Comparison of ENCODE assay signal across 9 cellular contexts in genomic region chr11:78560826-78561484, GRCh38. TPM values are rescaled to one million over a fixed set of nuclear protein-coding genes. Genes with fewer than 3 reads are reported as not detected.
DNase-seq lines count a peak whose midpoint lies in the region; ATAC-seq, FAIRE-seq and TF ChIP-seq lines count a peak whose summit lies in the region.
"Had no signal": no experiment of that assay in that cellular context is flagged by ENCODE, and none has a peak within 500 bp of the region (broad histone marks: within the 10 kb centered on the region; RNA-seq: fewer than 3 reads in every experiment).

No MANE protein-coding gene starts in this region.

- H2AFZ ChIP-seq in endothelial cell of umbilical vein (ENCODE audit: low read depth, low read length): peak overlapping the region; percentile 76

- TF ChIP-seq CTCF in endothelial cell of umbilical vein (IDR thresholded peaks at IDR 0.05; ENCODE audit: extremely low read depth in 1 of 2, insufficient read depth in 1 of 2, low read depth in 1 of 2, low read length in 2 of 2) (no peak), prostate gland (IDR thresholded peaks at IDR 0.05) (no peak), GM20000 (IDR thresholded peaks at IDR 0.05; ENCODE audit: extremely low read depth, missing control alignments) (no peak)

- H3K4me2 ChIP-seq in endothelial cell of umbilical vein (ENCODE audit: insufficient read depth, low read length): peak overlapping the region; percentile 91

- peak; percentile 82 for TF ChIP-seq POLR2A in endothelial cell of umbilical vein (IDR thresholded peaks at IDR 0.05; ENCODE audit: low read depth, low read length)
- TF ChIP-seq POLR2A in prostate gland (IDR thresholded peaks at IDR 0.05): no peak
- no peak for TF ChIP-seq POLR2A in GM12892 (IDR thresholded peaks at IDR 0.05; ENCODE audit: low read depth, low read length)

- POLR2A ChIA-PET in endothelial cell of umbilical vein (lab: Charles Lee): interaction anchor here (1.4 kb wide), 1 partner anchor 145 kb away, joined by 10 read pairs; no protein-coding TSS in a partner anchor

- dilution Hi-C loops in endothelial cell of umbilical vein (cut with MboI; ENCODE audit: extremely low pct_ligation_motif_present, low sequenced_read_pairs): no loop called here

- no peaks in the 10 kb centered on the region for H3K9me3 ChIP-seq in endothelial cell of umbilical vein (replicated peaks; ENCODE audit: control insufficient read depth, insufficient read depth, low read length)
- no peaks in the 10 kb centered on the region for H3K9me3 ChIP-seq in prostate gland

- H3K4me3 ChIP-seq in endothelial cell of umbilical vein (replicated peaks in 1 of 3; ENCODE audit: insufficient read depth in 1 of 3, low read depth in 1 of 3, low read length in 3 of 3): peak overlapping the region in 2 of 3 experiments; percentile 13 to 46
- H3K4me3 ChIP-seq in prostate gland: no peak overlapping the region

- H3K27me3 ChIP-seq in endothelial cell of umbilical vein (ENCODE audit: control insufficient read depth in 2 of 2, insufficient read depth in 2 of 2, low read length in 2 of 2) (no peaks in the 10 kb centered on the region), prostate gland (replicated peaks; ENCODE audit: insufficient read depth) (no peaks in the 10 kb centered on the region)

- CTCF ChIA-PET in endothelial cell of umbilical vein (lab: Charles Lee): interaction anchor here (0.9 to 1.4 kb wide), 3 partner anchors 128 to 333 kb away, joined by 3 to 7 read pairs (median 4); no protein-coding TSS in a partner anchor

- H3K36me3 ChIP-seq in endothelial cell of umbilical vein (ENCODE audit: control insufficient read depth in 2 of 2, extremely low read depth in 1 of 2, insufficient read depth in 2 of 2, low read length in 2 of 2): no peaks in the 10 kb centered on the region
- no peaks in the 10 kb centered on the region for H3K36me3 ChIP-seq in prostate gland

- WGBS in prostate gland: 8% methylated on average over 8 of the region's 8 CpGs

- no peaks in the 10 kb centered on the region for H4K20me1 ChIP-seq in endothelial cell of umbilical vein (replicated peaks; ENCODE audit: control insufficient read depth, extremely low read depth, insufficient read depth, low read length)

- H3K9ac ChIP-seq in endothelial cell of umbilical vein (replicated peaks; ENCODE audit: extremely low read depth, insufficient read depth, low read length): peak overlapping the region; percentile 86

- H3K4me1 ChIP-seq in endothelial cell of umbilical vein (ENCODE audit: control insufficient read depth, extremely low read depth, insufficient read depth, low read length): peaks cover 35% of the 10 kb centered on the region
- H3K4me1 ChIP-seq in prostate gland (replicated peaks): peaks cover 6% of the 10 kb centered on the region

- DNase-seq in EH (ENCODE audit: low read depth) (peak; percentile 32), NCI-H748 (lab: John Stamatoyannopoulos, UW; ENCODE audit: unreplicated experiment) (peak; percentile 25), endothelial cell of umbilical vein (ENCODE audit: low read depth, low spot score) (peak; percentile 94), prostate gland (ENCODE audit: low spot score) (no peak), GM20000 (ENCODE audit: low spot score) (no peak), GM12892 (ENCODE audit: insufficient read length) (no peak)
- DNase-seq in activated T-cell treated with anti-CD3 and anti-CD28 coated beads, Interleukin-2, amount 50 U/mL, for 1 hour: no peak
- DNase-seq: T-helper 9 cell had no signal

- FAIRE-seq in endothelial cell of umbilical vein (lab: Jason Lieb, UNC): peak; percentile 54
- FAIRE-seq in GM12892 (lab: Jason Lieb, UNC): no peak

- peak overlapping the region; percentile 68 for H3K27ac ChIP-seq in endothelial cell of umbilical vein (ENCODE audit: insufficient read depth, low read depth, low read length)
- H3K27ac ChIP-seq in prostate gland: peak overlapping the region; percentile 46 to 48

- no peak for ATAC-seq in GM18867 (IDR thresholded peaks at IDR 0.05; ENCODE audit: unreplicated experiment)

- H3K9me1 ChIP-seq in endothelial cell of umbilical vein (replicated peaks; ENCODE audit: control insufficient read depth, extremely low read depth, insufficient read depth, low read length): no peaks in the 10 kb centered on the region

- intact Hi-C loops in endothelial cell of umbilical vein (cut with micrococcal nuclease) (loop anchor here (1.0 to 5.0 kb wide), 5 partner anchors 424 to 740 kb away; partner anchors contain the start of genes AAMDC, ALG8, INTS4 and NDUFC2), prostate gland (cut with DNase I) (loop anchor here (5.0 kb wide), 1 partner anchor 144 kb away; the partner anchor contains the start of gene GAB2)

- H3K79me2 ChIP-seq in endothelial cell of umbilical vein (ENCODE audit: control insufficient read depth, insufficient read depth, low read length): peaks cover 18% of the 10 kb centered on the region

- BruUV-seq in endothelial cell of umbilical vein (replicated peaks; lab: Mats Ljungman, UMichigan): TSS peak; percentile 90

TF ChIP-seq in endothelial cell of umbilical vein, 7 proteins besides CTCF, POLR2A, EP300 and RAD21:
- TF ChIP-seq EZH2 (IDR thresholded peaks at IDR 0.05; ENCODE audit: borderline replicate concordance, low read depth, low read length, severe bottlenecking): no peak
- peak; percentile 53 for TF ChIP-seq POLR2AphosphoS5 (IDR thresholded peaks at IDR 0.05; ENCODE audit: insufficient read depth, low read depth, low read length)
- peak; percentile 5 for TF ChIP-seq FOS (IDR thresholded peaks at IDR 0.05; ENCODE audit: borderline replicate concordance, insufficient read depth, low read length)
- TF ChIP-seq MYC (IDR thresholded peaks at IDR 0.05; ENCODE audit: low read depth, low read length): no peak
- no peak for TF ChIP-seq MAX (IDR thresholded peaks at IDR 0.05; ENCODE audit: insufficient read depth, insufficient read length)
- no peak for TF ChIP-seq JUN (IDR thresholded peaks at IDR 0.05; ENCODE audit: borderline replicate concordance, insufficient read depth, insufficient read length, low read depth)
- no peak for TF ChIP-seq GATA2 (IDR thresholded peaks at IDR 0.05; ENCODE audit: insufficient read depth, insufficient read length, low read depth, low read length)

RNA-seq across cellular contexts. Expression of gene NARS2, which starts 13.7 kb away (rescaled TPM):
- 15.5 and 16.7 TPM in 2 replicates for total RNA-seq in endothelial cell of umbilical vein
- 5.3 and 6.9 TPM in 2 replicates for polyA plus RNA-seq in endothelial cell of umbilical vein
- polyA plus RNA-seq in endothelial cell of umbilical vein (2011; cell fraction: cytosol; rRNA removed): 7.9 TPM in 2 replicates
- polyA plus RNA-seq in endothelial cell of umbilical vein (2011; cell fraction: nucleus; rRNA removed): 8.6 and 13.3 TPM in 2 replicates
- polyA plus RNA-seq in endothelial cell of umbilical vein (2012): 15.5 and 24.7 TPM in 2 replicates
- polyA minus RNA-seq in endothelial cell of umbilical vein: 8.2 and 11.5 TPM in 2 replicates
- polyA minus RNA-seq in endothelial cell of umbilical vein (2011; cell fraction: cytosol; rRNA and poly(A)+ RNA removed): 11.9 TPM
- 15.2 and 21.6 TPM in 2 replicates for polyA minus RNA-seq in endothelial cell of umbilical vein (2011; cell fraction: nucleus; rRNA and poly(A)+ RNA removed)
- total RNA-seq in prostate gland: 10 to 100 TPM; 21.8 to 25.2 TPM
- polyA plus RNA-seq in GM12892 (2012; ENCODE audit: missing spikeins): 22.9 TPM

Comparison
In these comparisons a context has a peak if more than half of its experiments do, and no peak if none do; other contexts are left out.
1. DNase-seq: peak in EH (single experiment), NCI-H748 (single experiment) and endothelial cell of umbilical vein (single experiment); none in prostate gland (single experiment), GM20000 (single experiment), activated T-cell treated with anti-CD3 and anti-CD28 coated beads, Interleukin-2, amount 50 U/mL, for 1 hour (single experiment) and GM12892 (single experiment).
2. H3K4me3 ChIP-seq: peak in endothelial cell of umbilical vein (2 of 3); none in prostate gland (0 of 2).